Comparison of ENCODE assay signal across 16 cellular contexts in genomic region chr6:17861361-17861760, GRCh38.
DNase-seq lines count a peak whose midpoint lies in the region; ATAC-seq and TF ChIP-seq lines count a peak whose summit lies in the region.
"Had no signal": no experiment of that assay in that cellular context is flagged by ENCODE, and none has a peak within 500 bp of the region (broad histone marks: within the 10 kb centered on the region; RNA-seq: fewer than 3 reads in every experiment).

No MANE protein-coding gene starts in this region.

- H4K91ac ChIP-seq in IMR-90 (ENCODE audit: insufficient read depth, low read depth, low read length): no peak overlapping the region

- H2BK15ac ChIP-seq in IMR-90 (ENCODE audit: low read depth, low read length): no peak overlapping the region

- H3K4me1 ChIP-seq in IMR-90 (ENCODE audit: control insufficient read depth, insufficient read depth, low read length): peaks cover 13% of the 10 kb centered on the region
- H3K4me1 ChIP-seq in ovary (ENCODE audit: insufficient read depth): peaks cover 5% of the 10 kb centered on the region
- H3K4me1 ChIP-seq: BLaER1, HAP-1 had no signal

- dilution Hi-C loops in IMR-90 (cut with HindIII; ENCODE audit: low sequenced_read_pairs, unreplicated experiment): no loop called here

- TF ChIP-seq POLR2A in IMR-90 (IDR thresholded peaks at IDR 0.05; ENCODE audit: low read depth, low read length): no peak
- TF ChIP-seq POLR2A in ovary (IDR thresholded peaks at IDR 0.05): no peak

- no peak for ATAC-seq in IMR-90 (ENCODE audit: low read depth)
- ATAC-seq in HG02588 (IDR thresholded peaks at IDR 0.05; ENCODE audit: unreplicated experiment): no peak
- ATAC-seq: HepG2 had no signal

- no peaks in the 10 kb centered on the region for H3K27me3 ChIP-seq in IMR-90 (ENCODE audit: control insufficient read depth, insufficient read depth, low read length)
- H3K27me3 ChIP-seq in layer of hippocampus (ENCODE audit: control insufficient read depth, insufficient read depth, low read length): no peaks in the 10 kb centered on the region
- H3K27me3 ChIP-seq in ovary: no peaks in the 10 kb centered on the region
- H3K27me3 ChIP-seq: BLaER1 had no signal

- no peak overlapping the region for H2BK120ac ChIP-seq in IMR-90 (ENCODE audit: low read depth, low read length)

- CTCF ChIA-PET in IMR-90 (lab: Yijun Ruan, JAX): interaction anchor here (0.6 kb wide), 1 partner anchor 222 kb away, joined by 5 read pairs; no protein-coding TSS in a partner anchor

- no peak overlapping the region for H2AFZ ChIP-seq in IMR-90 (replicated peaks; ENCODE audit: low read length, poor library complexity)

- H3K27ac ChIP-seq in IMR-90 (ENCODE audit: insufficient read depth, low read length) (no peak overlapping the region), cingulate gyrus (ENCODE audit: low read depth, low read length) (peak overlapping the region; percentile 61), layer of hippocampus (ENCODE audit: low read depth, low read length) (peak overlapping the region; percentile 49), ovary (no peak overlapping the region)
- H3K27ac ChIP-seq: BLaER1 had no signal

- POLR2A ChIA-PET in IMR-90 (lab: Charles Lee; ENCODE audit: unreplicated experiment): no interaction called here

- no peak for TF ChIP-seq RAD21 in IMR-90 (IDR thresholded peaks at IDR 0.05; ENCODE audit: low read length)

- no peak overlapping the region for H3K9ac ChIP-seq in IMR-90 (ENCODE audit: low read depth, low read length)
- H3K9ac ChIP-seq: BLaER1 had no signal

- H3K9me3 ChIP-seq in IMR-90 (ENCODE audit: control insufficient read depth, insufficient read depth, low read length): no peaks in the 10 kb centered on the region
- H3K9me3 ChIP-seq in ovary: no peaks in the 10 kb centered on the region
- H3K9me3 ChIP-seq: HAP-1 had no signal

- H3K9me1 ChIP-seq in IMR-90 (ENCODE audit: insufficient read depth, low read length): peaks cover 13% of the 10 kb centered on the region

- in situ Hi-C loops in IMR-90 (cut with MboI; ENCODE audit: low sequenced_read_pairs): loop anchor here (10.0 kb wide), 1 partner anchor 123 kb away; the partner anchor contains the start of gene KIF13A

- H3K4ac ChIP-seq in IMR-90 (ENCODE audit: low read depth, low read length): no peak overlapping the region

- H3K4me2 ChIP-seq in IMR-90 (ENCODE audit: low read depth, low read length): no peak overlapping the region
- H3K4me2 ChIP-seq: BLaER1 had no signal

- no peak overlapping the region for H4K8ac ChIP-seq in IMR-90 (ENCODE audit: low read depth in 2 of 2, low read length in 2 of 2)

- H3K4me3 ChIP-seq in IMR-90 (ENCODE audit: insufficient read depth, low read depth, low read length): no peak overlapping the region
- no peak overlapping the region for H3K4me3 ChIP-seq in ovary
- H3K4me3 ChIP-seq: BLaER1, HAP-1 had no signal

- no peak for TF ChIP-seq CTCF in IMR-90 (conservative IDR thresholded peaks at IDR 0.05; ENCODE audit: low read depth, low read length)
- no peak for TF ChIP-seq CTCF in ovary (IDR thresholded peaks at IDR 0.05)

- H3K36me3 ChIP-seq in IMR-90 (ENCODE audit: control insufficient read depth, insufficient read depth, low read length): peaks cover 2% of the 10 kb centered on the region
- no peaks in the 10 kb centered on the region for H3K36me3 ChIP-seq in ovary
- H3K36me3 ChIP-seq: BLaER1, HAP-1 had no signal

- H4K20me1 ChIP-seq in IMR-90 (ENCODE audit: insufficient read depth, low read length): peaks cover 16% of the 10 kb centered on the region
- H4K20me1 ChIP-seq: BLaER1 had no signal

- H2BK20ac ChIP-seq in IMR-90 (ENCODE audit: low read depth, low read length): no peak overlapping the region

- BruUV-seq in IMR-90 (replicated peaks; lab: Mats Ljungman, UMichigan): no TSS peak

- no peak overlapping the region for H3K23ac ChIP-seq in IMR-90 (ENCODE audit: low read depth, low read length)

- no CpG with 5 or more reads among the region's 1 CpG for WGBS in IMR-90 (ENCODE audit: extremely low coverage in 2 of 2, insufficient read length in 1 of 2), 2 experiments
- 97 to 100% (median 100%) methylated on average over 1 of the region's 1 CpG for WGBS in ovary, 3 donors

- H3K18ac ChIP-seq in IMR-90 (ENCODE audit: low read depth, low read length): no peak overlapping the region

- no peak for TF ChIP-seq EP300 in ovary (IDR thresholded peaks at IDR 0.05)

- no peak overlapping the region for H2BK5ac ChIP-seq in IMR-90 (ENCODE audit: low read depth, low read length, poor library complexity, severe bottlenecking)

- H2AK9ac ChIP-seq in IMR-90 (replicated peaks; ENCODE audit: low read depth, low read length, poor library complexity): no peak overlapping the region

- no peak overlapping the region for H3K56ac ChIP-seq in IMR-90 (ENCODE audit: extremely low read depth, insufficient read depth, low read length)

- H4K5ac ChIP-seq in IMR-90 (ENCODE audit: low read depth, low read length): no peak overlapping the region

- DNase-seq in IMR-90 (no peak), superior temporal gyrus (ENCODE audit: extremely low spot score) (peak; percentile 65), ovary (no peak), GDM1 (lab: John Stamatoyannopoulos, UW) (no peak), posterior vena cava (ENCODE audit: low spot score) (no peak)
- DNase-seq: 8988T; CD4-positive, alpha-beta memory T cell; DMS153; DMS79; GF-D8 had no signal

- intact Hi-C loops in IMR-90 (cut with micrococcal nuclease) (no loop called here), ovary (cut with DNase I) (no loop called here), posterior vena cava (cut with DNase I) (no loop called here)

- H3K79me1 ChIP-seq in IMR-90 (ENCODE audit: low read depth in 1 of 2, low read length in 2 of 2): peaks cover 35 to 66% of the 10 kb centered on the region in 2 experiments

- H3K14ac ChIP-seq in IMR-90 (replicated peaks; ENCODE audit: low read depth, low read length): no peak overlapping the region

- no peak overlapping the region for H2AK5ac ChIP-seq in IMR-90 (ENCODE audit: low read depth, low read length)

TF ChIP-seq in IMR-90, 13 proteins besides CTCF, POLR2A, EP300 and RAD21:
- no peak for TF ChIP-seq SMC3 (IDR thresholded peaks at IDR 0.05; ENCODE audit: low read depth, low read length)
- TF ChIP-seq CEBPB (IDR thresholded peaks at IDR 0.05; ENCODE audit: low read depth, low read length): 0 out of 2 replicates have a peak, but pooled peaks have one; percentile 40

Comparison
In these comparisons a context has a peak if more than half of its experiments do, and no peak if none do; other contexts are left out.
1. H3K27ac ChIP-seq: peak in cingulate gyrus (single experiment) and layer of hippocampus (single experiment); none in IMR-90 (single experiment) and ovary (0 of 2).